In the genomic region with DNA sequence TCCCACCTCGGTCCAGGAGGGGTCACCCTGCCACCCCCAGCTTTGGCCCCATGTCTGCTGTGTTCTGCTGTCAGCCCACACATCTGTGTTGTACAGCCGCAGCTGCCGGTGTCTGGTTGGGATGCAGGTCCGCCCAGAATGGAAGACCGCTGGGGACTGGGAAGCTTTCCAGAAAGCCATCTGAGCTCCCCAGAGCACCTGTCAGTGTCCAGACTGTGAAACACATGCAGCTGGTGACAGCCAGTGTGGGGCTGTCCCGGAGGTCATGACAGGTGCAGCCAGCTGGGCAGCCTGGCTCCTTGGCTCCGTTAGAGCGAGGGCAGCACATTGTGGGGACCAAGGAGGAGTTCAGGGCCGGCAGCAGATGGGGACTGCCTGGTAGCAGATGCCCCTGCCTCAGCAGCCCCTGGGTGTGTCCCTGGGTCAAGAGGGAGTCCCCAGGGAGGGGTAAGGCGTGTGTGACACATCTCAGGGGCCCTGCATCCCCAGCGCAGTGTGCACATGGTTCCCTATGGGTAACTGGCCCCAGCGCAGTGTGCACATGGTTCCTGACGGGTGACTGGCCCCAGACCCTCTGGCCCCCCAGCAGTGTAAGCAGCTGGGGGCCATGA, we compare ENCODE assay signal across 11 cellular contexts. TPM values are rescaled to one million over a fixed set of nuclear protein-coding genes. Genes with fewer than 3 reads are reported as not detected.
DNase-seq lines count a peak whose midpoint lies in the region; ATAC-seq and TF ChIP-seq lines count a peak whose summit lies in the region.
"Had no signal": no experiment of that assay in that cellular context is flagged by ENCODE, and none has a peak within 500 bp of the region (broad histone marks: within the 10 kb centered on the region; RNA-seq: fewer than 3 reads in every experiment).

No MANE protein-coding gene starts in this region.

- H3K4me1 ChIP-seq in esophagus squamous epithelium, result peaks cover 0 to 25% (median 4%) of the 10 kb centered on the region in 3 donors
- peaks cover 14% of the 10 kb centered on the region for H3K4me1 ChIP-seq in suprapubic skin
- H3K4me1 ChIP-seq: uterus had no signal

- H3K4me3 ChIP-seq in esophagus squamous epithelium, result no peak overlapping the region
- no peak overlapping the region for H3K4me3 ChIP-seq in suprapubic skin
- H3K4me3 ChIP-seq in dorsolateral prefrontal cortex, result no peak overlapping the region
- H3K4me3 ChIP-seq: uterus had no signal

- no peak overlapping the region for H3K4me3 Mint-ChIP-seq in stimulated activated naive B cell treated with anti-CD40 and anti-IgM and Interleukin-4, amounts not matched to agents 10 μg/mL and 1 μg/mL and 100 μg/mL, for 72 hours

- H3K27ac ChIP-seq in esophagus squamous epithelium (peak overlapping the region in 3 of 4 donors; percentile 15 to 55 (median 15)), suprapubic skin (no peak overlapping the region), dorsolateral prefrontal cortex (peak overlapping the region in 4 of 59 donors; percentile 19 to 66 (median 30))
- H3K27ac ChIP-seq: brain microvascular endothelial cell, uterus had no signal

- intact Hi-C loops in esophagus squamous epithelium (cut with DNase I) (no loop called here), dorsolateral prefrontal cortex (cut with DNase I) (no loop called here)

- 57 to 80% methylated on average over 1 to 5 of the region's 13 CpGs for WGBS in esophagus squamous epithelium, 2 donors
- 100% methylated on average over 1 of the region's 13 CpGs for WGBS in suprapubic skin

- no peak for TF ChIP-seq EP300 in suprapubic skin (IDR thresholded peaks at IDR 0.05)

- no peaks in the 10 kb centered on the region for H3K4me1 Mint-ChIP-seq in stimulated activated naive B cell treated with anti-CD40 and anti-IgM and Interleukin-4, amounts not matched to agents 10 μg/mL and 1 μg/mL and 100 μg/mL, for 72 hours

- no peak for ATAC-seq in GM21717 (IDR thresholded peaks at IDR 0.05; ENCODE audit: unreplicated experiment)
- no peak for ATAC-seq in stimulated activated naive B cell treated with anti-CD40 and anti-IgM and Interleukin-4, amounts not matched to agents 10 μg/mL and 1 μg/mL and 100 μg/mL, for 72 hours (replicated peaks)

- H3K27me3 Mint-ChIP-seq in stimulated activated naive B cell treated with anti-CD40 and anti-IgM and Interleukin-4, amounts not matched to agents 10 μg/mL and 1 μg/mL and 100 μg/mL, for 72 hours, result peaks cover 4 to 16% of the 10 kb centered on the region in 2 donors

- H3K36me3 Mint-ChIP-seq in stimulated activated naive B cell treated with anti-CD40 and anti-IgM and Interleukin-4, amounts not matched to agents 10 μg/mL and 1 μg/mL and 100 μg/mL, for 72 hours, result no peaks in the 10 kb centered on the region

- no peaks in the 10 kb centered on the region for H3K27me3 ChIP-seq in esophagus squamous epithelium
- H3K27me3 ChIP-seq in suprapubic skin, result no peaks in the 10 kb centered on the region
- no peaks in the 10 kb centered on the region for H3K27me3 ChIP-seq in dorsolateral prefrontal cortex
- H3K27me3 ChIP-seq: brain microvascular endothelial cell, uterus had no signal

- no peak for TF ChIP-seq CTCF in esophagus squamous epithelium (IDR thresholded peaks at IDR 0.05)
- no peak for TF ChIP-seq CTCF in suprapubic skin (IDR thresholded peaks at IDR 0.05)
- no peak for TF ChIP-seq CTCF in dorsolateral prefrontal cortex (IDR thresholded peaks at IDR 0.05 in 54 of 56, conservative IDR thresholded peaks at IDR 0.05 in 2 of 56; ENCODE audit: low read depth in 1 of 56, partially characterized antibody in 56 of 56)

- H3K36me3 ChIP-seq in esophagus squamous epithelium (peaks cover 26 to 91% (median 26%) of the 10 kb centered on the region in 3 donors), suprapubic skin (peaks cover 74% of the 10 kb centered on the region)
- H3K36me3 ChIP-seq: uterus had no signal

- H3K9me3 ChIP-seq in esophagus squamous epithelium, result no peaks in the 10 kb centered on the region
- H3K9me3 ChIP-seq in suprapubic skin, result no peaks in the 10 kb centered on the region
- H3K9me3 ChIP-seq: uterus had no signal

- TF ChIP-seq POLR2A in esophagus squamous epithelium (IDR thresholded peaks at IDR 0.05), result no peak
- TF ChIP-seq POLR2A in suprapubic skin (IDR thresholded peaks at IDR 0.05), result no peak

- H3K9me3 Mint-ChIP-seq in stimulated activated naive B cell treated with anti-CD40 and anti-IgM and Interleukin-4, amounts not matched to agents 10 μg/mL and 1 μg/mL and 100 μg/mL, for 72 hours, result no peaks in the 10 kb centered on the region

- H3K27ac Mint-ChIP-seq in stimulated activated naive B cell treated with anti-CD40 and anti-IgM and Interleukin-4, amounts not matched to agents 10 μg/mL and 1 μg/mL and 100 μg/mL, for 72 hours, result no peak overlapping the region

- peak; percentile 0 for DNase-seq in stimulated activated CD4-positive, alpha-beta T cell treated with anti-CD3 and anti-CD28 coated beads, Interleukin-15, amount 100 ng/mL, for 24 hours
- DNase-seq in stimulated activated CD4-positive, alpha-beta T cell treated with anti-CD3 and anti-CD28 coated beads, Interleukin-4, amount 100 ng/mL, for 24 hours, result no peak
- DNase-seq in NCI-H226 (peak; percentile 1), esophagus squamous epithelium (lab: John Stamatoyannopoulos, UW) (no peak), suprapubic skin (ENCODE audit: low spot score in 2 of 2) (no peak), dorsolateral prefrontal cortex (no peak)
- no peak for DNase-seq in stimulated activated naive B cell treated with anti-CD40 and anti-IgM and Interleukin-4, amounts not matched to agents 10 μg/mL and 1 μg/mL and 100 μg/mL, for 72 hours
- DNase-seq: activated effector memory CD4-positive, alpha-beta T cell treated with anti-CD3 and anti-CD28 coated beads, Interleukin-2, amount 50 U/mL, for 16 hours; brain microvascular endothelial cell; uterus had no signal

RNA-seq across cellular contexts. Expression of a gene that starts 16.4 kb away (rescaled TPM):
- total RNA-seq in esophagus squamous epithelium, result 10 to 100 TPM; 18.2 to 41.0 (median 30.6) TPM
- 10 to 100 TPM; 53.3 to 70.1 (median 60.4) TPM for total RNA-seq in suprapubic skin
- total RNA-seq in dorsolateral prefrontal cortex, result 100 to 1,000 TPM in 41 of 120 experiments, 10 to 100 TPM in 79; 36.0 to 131 (median 93.9) TPM

RNA-seq across cellular contexts. Expression of a gene that starts 43.2 kb away (rescaled TPM):
- under 1 TPM; 0.18 to 0.95 (median 0.64) TPM for total RNA-seq in esophagus squamous epithelium
- total RNA-seq in suprapubic skin, result under 1 TPM in 1 of 4 donors, not detected in 3; 0.16 TPM
- total RNA-seq in dorsolateral prefrontal cortex, result 10 to 100 TPM in 61 of 120 experiments, 1 to 10 TPM in 59; 1.6 to 29.2 (median 10.1) TPM

Comparison
In these comparisons a context has a peak if more than half of its experiments do, and no peak if none do; other contexts are left out.
1. DNase-seq: peak in stimulated activated CD4-positive, alpha-beta T cell treated with anti-CD3 and anti-CD28 coated beads, Interleukin-15, amount 100 ng/mL, for 24 hours (single experiment) and NCI-H226 (single experiment); none in stimulated activated CD4-positive, alpha-beta T cell treated with anti-CD3 and anti-CD28 coated beads, Interleukin-4, amount 100 ng/mL, for 24 hours (single experiment), esophagus squamous epithelium (single experiment), stimulated activated naive B cell treated with anti-CD40 and anti-IgM and Interleukin-4, amounts not matched to agents 10 μg/mL and 1 μg/mL and 100 μg/mL, for 72 hours (single experiment), suprapubic skin (0 of 2) and dorsolateral prefrontal cortex (0 of 10).